8 cellular contexts compared by ENCODE assay signal in the genomic region with DNA sequence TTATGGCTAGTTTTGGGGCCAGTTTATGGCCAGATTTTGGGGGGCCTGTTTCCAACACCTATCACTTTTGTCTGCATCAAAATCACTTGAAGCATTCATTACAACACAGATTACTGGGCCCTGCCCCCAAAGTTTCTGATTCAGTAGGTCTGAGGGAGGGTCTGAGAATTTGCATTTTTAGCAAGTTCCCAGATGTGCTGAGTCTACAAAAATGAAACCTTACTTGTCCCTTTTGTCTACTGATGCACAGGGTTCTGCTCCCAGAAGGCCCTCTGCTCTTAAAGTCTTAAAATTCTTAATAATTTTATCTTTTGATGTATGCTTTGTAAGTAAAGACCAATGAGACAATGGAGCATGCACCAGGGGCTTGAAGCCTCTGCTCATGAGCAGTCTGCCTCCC.
"Had no signal": no experiment of that assay in that cellular context is flagged by ENCODE, and none has a peak within 500 bp of the region (broad histone marks: within the 10 kb centered on the region; RNA-seq: fewer than 3 reads in every experiment).

No MANE protein-coding gene starts in this region.

- DNase-seq: GDM1, GF-D8 had no signal

- ATAC-seq: GM12878 had no signal

- FAIRE-seq: G401.6, GM12878, GM12891, GM12892, GM18507, GM19239 had no signal

- H3K4me3 ChIP-seq: GM12878 had no signal
